ENCODE assay signal across 12 cellular contexts in the genomic region with DNA sequence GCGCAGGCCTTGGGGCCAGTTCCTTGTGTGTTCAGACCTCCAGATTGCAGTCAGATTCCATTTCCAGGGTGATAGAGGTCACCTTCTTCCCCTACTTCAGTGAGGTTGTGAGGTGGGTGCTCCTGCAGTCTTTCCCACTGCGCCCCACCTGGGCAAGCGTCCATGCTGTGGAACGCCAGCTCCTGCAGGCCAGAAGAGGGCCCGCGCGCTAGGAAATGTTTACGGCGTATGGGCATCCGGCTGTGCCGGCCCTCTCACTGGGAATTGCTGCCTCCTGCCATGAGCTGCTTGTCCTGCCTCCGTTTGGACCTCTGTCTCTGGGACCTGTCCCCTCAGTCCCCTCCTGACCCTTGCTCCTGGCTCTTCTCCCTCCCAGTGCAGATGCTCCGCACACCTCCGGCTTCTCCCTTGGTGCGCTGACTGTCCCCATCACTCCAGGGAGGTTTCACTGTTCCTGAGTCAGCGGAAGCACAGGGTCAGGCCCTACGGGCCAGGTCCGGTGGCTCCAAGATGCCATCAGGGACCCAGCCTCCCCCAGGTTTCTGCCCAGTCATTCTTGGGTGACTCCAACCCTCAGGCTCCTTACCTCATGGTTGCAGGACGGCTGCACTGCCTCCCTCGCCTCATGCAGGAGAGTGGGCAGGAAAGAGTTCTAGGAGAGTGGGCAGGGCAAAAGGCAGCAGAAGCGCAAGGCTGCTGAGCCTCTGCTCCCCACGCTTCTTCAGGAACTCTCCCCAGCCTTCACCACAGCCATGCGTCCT.
"Had no signal": no experiment of that assay in that cellular context is flagged by ENCODE, and none has a peak within 500 bp of the region (broad histone marks: within the 10 kb centered on the region; RNA-seq: fewer than 3 reads in every experiment).

No MANE protein-coding gene starts in this region.

- H3K4me1 Mint-ChIP-seq: T-cell had no signal

- H3K9me3 ChIP-seq: lower lobe of right lung, sigmoid colon had no signal

- H3K9me3 Mint-ChIP-seq: activated CD8-positive, alpha-beta T cell treated with anti-CD3 and anti-CD28 coated beads for 36 hours; naive thymus-derived CD4-positive, alpha-beta T cell; T-cell had no signal

- ATAC-seq: activated CD8-positive, alpha-beta T cell treated with anti-CD3 and anti-CD28 coated beads for 36 hours; naive thymus-derived CD4-positive, alpha-beta T cell; stimulated activated naive CD8-positive, alpha-beta T cell treated with anti-CD3 and anti-CD28 coated beads, Interleukin-15, Interleukin-2, amounts not matched to agents 100 U/mL and 50 U/mL, for 24 hours; T-cell had no signal

- DNase-seq: activated CD8-positive, alpha-beta memory T cell treated with anti-CD3 and anti-CD28 coated beads, Interleukin-2, amount 50 U/mL, for 4 hours; activated CD8-positive, alpha-beta T cell treated with anti-CD3 and anti-CD28 coated beads for 36 hours; activated naive CD4-positive, alpha-beta T cell treated with Interleukin-2 at 50 U/mL for 16 hours; central memory CD4-positive, alpha-beta T cell; effector memory CD4-positive, alpha-beta T cell; lower lobe of right lung; naive thymus-derived CD4-positive, alpha-beta T cell; sigmoid colon; stimulated activated CD4-positive, alpha-beta T cell treated with anti-CD3 and anti-CD28 coated beads, Interleukin-12 subunit alpha, Interleukin-12 subunit beta, amount 100 ng/mL, for 4 hours; stimulated activated naive CD8-positive, alpha-beta T cell treated with anti-CD3 and anti-CD28 coated beads, Interleukin-15, Interleukin-2, amounts not matched to agents 100 U/mL and 50 U/mL, for 24 hours; T-cell had no signal

- H3K27me3 Mint-ChIP-seq: activated CD8-positive, alpha-beta T cell treated with anti-CD3 and anti-CD28 coated beads for 36 hours; naive thymus-derived CD4-positive, alpha-beta T cell; T-cell had no signal

- H3K27me3 ChIP-seq: sigmoid colon had no signal

- H3K4me3 Mint-ChIP-seq: activated CD8-positive, alpha-beta T cell treated with anti-CD3 and anti-CD28 coated beads for 36 hours; naive thymus-derived CD4-positive, alpha-beta T cell; T-cell had no signal

- H3K27ac Mint-ChIP-seq: activated CD8-positive, alpha-beta T cell treated with anti-CD3 and anti-CD28 coated beads for 36 hours; T-cell had no signal

- H3K4me1 ChIP-seq: lower lobe of right lung, sigmoid colon had no signal

- H3K27ac ChIP-seq: sigmoid colon, VCaP had no signal

- H3K4me3 ChIP-seq: lower lobe of right lung, sigmoid colon had no signal
